ENCODE assay signal across 8 cellular contexts in the genomic region with DNA sequence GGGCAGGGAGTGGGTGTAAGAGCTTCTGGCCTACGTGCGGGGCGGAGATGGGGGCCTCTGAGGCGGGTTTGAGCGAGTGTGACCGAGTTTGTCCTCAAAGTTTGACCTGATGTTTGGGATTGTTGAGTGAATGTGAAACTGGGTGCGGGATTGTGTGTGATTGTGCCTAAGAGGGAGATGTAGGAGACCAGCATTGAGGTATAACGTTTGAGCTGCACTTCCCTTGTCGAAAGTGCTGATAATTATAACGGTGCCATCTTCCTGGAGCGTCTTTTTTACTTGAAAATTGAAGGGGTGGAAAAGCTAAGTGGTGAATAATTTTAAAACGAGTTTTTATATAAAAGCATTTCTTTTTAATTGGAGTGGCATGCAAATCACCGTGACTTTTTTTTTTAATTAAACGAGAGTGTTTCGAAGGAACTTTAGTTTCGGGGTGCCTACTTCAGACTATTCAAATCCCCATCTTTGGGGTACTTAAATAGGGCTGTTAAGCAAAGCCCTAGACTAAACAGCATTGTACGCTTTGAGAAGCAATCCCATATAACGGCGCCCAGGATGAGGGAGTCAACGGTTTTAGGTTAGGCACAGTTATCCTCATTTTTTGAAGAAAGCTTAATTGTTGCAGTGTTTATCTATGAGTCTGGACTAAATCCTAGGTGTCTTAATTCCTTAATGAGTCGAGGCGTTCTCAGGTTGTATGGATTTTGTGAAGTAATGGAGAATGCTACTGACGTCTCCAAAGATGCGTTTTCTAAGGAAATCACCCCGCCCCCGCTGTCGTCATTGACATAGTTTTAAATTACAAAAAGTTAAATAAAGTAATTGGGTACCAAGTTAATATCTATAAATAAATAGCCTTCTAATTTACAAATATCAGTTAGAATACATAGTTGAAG. TPM values are rescaled to one million over a fixed set of nuclear protein-coding genes. Genes with fewer than 3 reads are reported as not detected.
A peak's percentile ranks its signal among the peaks of the same experiment; 100 is the strongest.
DNase-seq lines count a peak whose midpoint lies in the region; ATAC-seq, FAIRE-seq and TF ChIP-seq lines count a peak whose summit lies in the region.

No MANE protein-coding gene starts in this region.

- POLR2A ChIA-PET in A673 (lab: Charles Lee; ENCODE audit: low non-redundant PET) (interaction anchor here (0.6 to 0.7 kb wide), 2 partner anchors 202 to 1604 kb away, joined by 3 to 5 read pairs; no protein-coding TSS in a partner anchor), K562 (lab: Yijun Ruan, JAX) (interaction anchor here (0.6 to 2.6 kb wide), 13 partner anchors 9 to 1002 kb away, joined by 3 to 13 read pairs (median 4); a partner anchor contains a TSS), HepG2 (lab: Yijun Ruan, JAX) (interaction anchor here (0.9 to 2.3 kb wide), 8 partner anchors 87 to 1564 kb away, joined by 4 to 33 read pairs (median 8); a partner anchor contains a TSS)

- no peaks in the 10 kb centered on the region for H3K9me1 ChIP-seq in K562 (ENCODE audit: control insufficient read depth, insufficient read depth, low read length)

- H2AFZ ChIP-seq in K562 (ENCODE audit: low read depth, low read length) (peak overlapping the region; percentile 99), HepG2 (ENCODE audit: low read length) (no peak overlapping the region)

- WGBS in K562 (ENCODE audit: insufficient coverage, low coverage, missing lambda C conversion rate), result under 1% methylated on average over 27 of the region's 27 CpGs
- 2% methylated on average over 27 of the region's 27 CpGs for WGBS in HepG2 (ENCODE audit: low lambda C conversion rate)

- FAIRE-seq in GM12891 (lab: Jason Lieb, UNC) (peak; percentile 20), K562 (lab: Jason Lieb, UNC) (no peak), HepG2 (lab: Jason Lieb, UNC) (no peak)

- no peak overlapping the region for H3K4me3 Mint-ChIP-seq in activated T-helper 2 cell treated with anti-CD3 and anti-CD28 coated beads, Interferon-gamma antibody, Interleukin-2, Interleukin-4, amounts not matched to agents 10 μg/mL and 5 μg/mL and 100 μg/mL, durations not matched to agents 14 hours and 24 hours and 36 hours (ENCODE audit: low read depth)

- TSS peak; percentile 91 for BruUV-seq in A673 (replicated peaks; lab: Mats Ljungman, UMichigan)
- TSS peak; percentile 88 for BruUV-seq in K562 (replicated peaks; lab: Mats Ljungman, UMichigan)
- TSS peak; percentile 96 for BruUV-seq in HepG2 (replicated peaks; lab: Mats Ljungman, UMichigan)

- peaks cover 14% of the 10 kb centered on the region for H3K36me3 ChIP-seq in A673 (ENCODE audit: insufficient read depth, low read length, poor library complexity, severe bottlenecking)
- H3K36me3 ChIP-seq in K562 (ENCODE audit: control insufficient read depth, insufficient read depth, low read length), result peaks cover 22% of the 10 kb centered on the region
- peaks cover 0 to 4% of the 10 kb centered on the region in 2 experiments; a peak in 1 of 5 replicates for H3K36me3 ChIP-seq in HepG2 (replicated peaks in 1 of 2; ENCODE audit: control insufficient read depth in 1 of 2, insufficient read depth in 2 of 2, low read length in 2 of 2)
- peaks cover 0 to 10% (median 8%) of the 10 kb centered on the region in 3 donors for H3K36me3 ChIP-seq in tibial artery

- intact Hi-C loops in A673 (cut with micrococcal nuclease; ENCODE audit: unreplicated experiment), result no loop called here
- intact Hi-C loops in K562 (cut with micrococcal nuclease), result no loop called here
- intact Hi-C loops in HepG2 (cut with micrococcal nuclease; ENCODE audit: unreplicated experiment), result no loop called here
- intact Hi-C loops in tibial artery (cut with DNase I; ENCODE audit: low total_unique reads), result loop anchor here (10.0 kb wide), 1 partner anchor 1379 kb away; a partner anchor contains a TSS
- intact Hi-C loops in activated T-helper 2 cell treated with anti-CD3 and anti-CD28 coated beads, Interferon-gamma antibody, Interleukin-2, Interleukin-4, amounts not matched to agents 10 μg/mL and 5 μg/mL and 100 μg/mL, durations not matched to agents 14 hours and 24 hours and 36 hours (cut with micrococcal nuclease), result loop anchor here (1.0 to 10.0 kb wide), 7 partner anchors 87 to 1249 kb away; a partner anchor contains a TSS

- in situ Hi-C loops in K562 (cut with MboI), result no loop called here
- in situ Hi-C loops in HepG2 (cut with HindIII; ENCODE audit: extremely low pct_ligation_motif_present, low pct_unique_long_range_greater_than_20kb), result no loop called here

- CTCF ChIA-PET in A673 (lab: Charles Lee) (interaction anchor here (0.6 kb wide), 1 partner anchor 1203 kb away, joined by 3 read pairs; no protein-coding TSS in a partner anchor), K562 (lab: Yijun Ruan, JAX; ENCODE audit: low intra/inter-chr PET ratio) (no interaction called here), HepG2 (lab: Yijun Ruan, JAX; ENCODE audit: low intra/inter-chr PET ratio, low total read pairs) (no interaction called here)

- TF ChIP-seq EP300 in K562 (IDR thresholded peaks at IDR 0.05; ENCODE audit: low read length) (no peak), HepG2 (IDR thresholded peaks at IDR 0.05; ENCODE audit: low read depth in 2 of 2, low read length in 2 of 2) (no peak), HepG2 (CRISPR knock-in tag; IDR thresholded peaks at IDR 0.05; ENCODE audit: borderline replicate concordance) (no peak)

- H3K27me3 Mint-ChIP-seq in activated T-helper 2 cell treated with anti-CD3 and anti-CD28 coated beads, Interferon-gamma antibody, Interleukin-2, Interleukin-4, amounts not matched to agents 10 μg/mL and 5 μg/mL and 100 μg/mL, durations not matched to agents 14 hours and 24 hours and 36 hours (ENCODE audit: low read depth), result no peaks in the 10 kb centered on the region

- H3K79me2 ChIP-seq in K562 (ENCODE audit: control insufficient read depth, insufficient read depth, low read length) (peaks cover 63% of the 10 kb centered on the region), HepG2 (ENCODE audit: insufficient read depth, low read length) (peaks cover 51% of the 10 kb centered on the region)

- H3K27ac Mint-ChIP-seq in activated T-helper 2 cell treated with anti-CD3 and anti-CD28 coated beads, Interferon-gamma antibody, Interleukin-2, Interleukin-4, amounts not matched to agents 10 μg/mL and 5 μg/mL and 100 μg/mL, durations not matched to agents 14 hours and 24 hours and 36 hours, result no peak overlapping the region

- H3K4me2 ChIP-seq in K562 (ENCODE audit: insufficient read depth, low read length), result peak overlapping the region; percentile 99
- peak overlapping the region; percentile 97 for H3K4me2 ChIP-seq in HepG2 (ENCODE audit: low read depth, low read length)

- H3K4me1 ChIP-seq in A673 (ENCODE audit: insufficient read depth, low read length, poor library complexity, severe bottlenecking), result no peaks in the 10 kb centered on the region
- peaks cover 4 to 17% of the 10 kb centered on the region in 2 experiments; a peak in 4 of 5 replicates for H3K4me1 ChIP-seq in K562 (replicated peaks in 1 of 2; ENCODE audit: control insufficient read depth in 2 of 2, insufficient read depth in 2 of 2, low read length in 2 of 2)
- H3K4me1 ChIP-seq in HepG2 (ENCODE audit: insufficient read depth, low read length), result peaks cover 44% of the 10 kb centered on the region
- peaks cover 4 to 26% (median 18%) of the 10 kb centered on the region in 4 donors for H3K4me1 ChIP-seq in tibial artery

- H3K9me3 ChIP-seq in A673 (ENCODE audit: low read depth, low read length, poor library complexity, severe bottlenecking) (no peaks in the 10 kb centered on the region), K562 (replicated peaks; ENCODE audit: control insufficient read depth, insufficient read depth, low read depth, low read length) (no peaks in the 10 kb centered on the region), HepG2 (ENCODE audit: low read length) (no peaks in the 10 kb centered on the region), tibial artery (no peaks in the 10 kb centered on the region)

- H3K9me3 Mint-ChIP-seq in activated T-helper 2 cell treated with anti-CD3 and anti-CD28 coated beads, Interferon-gamma antibody, Interleukin-2, Interleukin-4, amounts not matched to agents 10 μg/mL and 5 μg/mL and 100 μg/mL, durations not matched to agents 14 hours and 24 hours and 36 hours, result peaks cover 16% of the 10 kb centered on the region

- H3K9ac ChIP-seq in K562 (ENCODE audit: insufficient read depth in 1 of 2, low read depth in 2 of 2, low read length in 2 of 2), result peak overlapping the region; percentile 97 to 99
- peak overlapping the region; percentile 99 for H3K9ac ChIP-seq in HepG2 (ENCODE audit: insufficient read depth, low read depth, low read length)

- TF ChIP-seq RAD21 in K562 (CRISPR knock-in tag; conservative IDR thresholded peaks at IDR 0.05 in 1 of 2, IDR thresholded peaks at IDR 0.05 in 1 of 2) (no peak), HepG2 (CRISPR knock-in tag; IDR thresholded peaks at IDR 0.05) (no peak)

- peaks cover 3% of the 10 kb centered on the region for H3K4me1 Mint-ChIP-seq in activated T-helper 2 cell treated with anti-CD3 and anti-CD28 coated beads, Interferon-gamma antibody, Interleukin-2, Interleukin-4, amounts not matched to agents 10 μg/mL and 5 μg/mL and 100 μg/mL, durations not matched to agents 14 hours and 24 hours and 36 hours (ENCODE audit: low read depth)

- TF ChIP-seq CTCF in A673 (conservative IDR thresholded peaks at IDR 0.05; ENCODE audit: low read depth, low read length) (no peak), K562 (IDR thresholded peaks at IDR 0.05 in 2 of 3, conservative IDR thresholded peaks at IDR 0.05 in 1 of 3; ENCODE audit: insufficient read depth in 2 of 3, low read depth in 1 of 3, low read length in 3 of 3) (no peak), HepG2 (CRISPR knock-in tag; IDR thresholded peaks at IDR 0.05) (no peak), tibial artery (IDR thresholded peaks at IDR 0.05) (no peak)

- H3K4me3 ChIP-seq in A673 (ENCODE audit: low read depth, low read length, poor library complexity, severe bottlenecking) (peak overlapping the region; percentile 83), K562 (peak overlapping the region; percentile 80), HepG2 (replicated peaks in 1 of 3; ENCODE audit: insufficient read depth in 1 of 3, low read depth in 2 of 3, low read length in 3 of 3) (peak overlapping the region; percentile 78 to 97 (median 80)), tibial artery (peak overlapping the region; percentile 58 to 86)

- H4K20me1 ChIP-seq in K562 (replicated peaks; ENCODE audit: control insufficient read depth, insufficient read depth, low read length) (no peaks in the 10 kb centered on the region), HepG2 (ENCODE audit: insufficient read depth, low read length) (peaks cover 4% of the 10 kb centered on the region)

- DNase-seq in A673 (ENCODE audit: low spot score) (peak; percentile 45), GM12891 (ENCODE audit: insufficient read length, low spot score) (no peak), NCI-H2227 (lab: John Stamatoyannopoulos, UW; ENCODE audit: unreplicated experiment) (peak; percentile 81), K562 (ENCODE audit: extremely low read depth in 1 of 4, low spot score in 3 of 4) (peak in 2 of 4 experiments; percentile 30 to 57), HepG2 (ENCODE audit: low spot score) (no peak), tibial artery (no peak)
- DNase-seq in activated T-helper 2 cell treated with anti-CD3 and anti-CD28 coated beads, Interferon-gamma antibody, Interleukin-2, Interleukin-4, amounts not matched to agents 10 μg/mL and 5 μg/mL and 100 μg/mL, durations not matched to agents 14 hours and 24 hours and 36 hours (ENCODE audit: low spot score), result no peak

- no peak for TF ChIP-seq POLR2A in GM12891 (IDR thresholded peaks at IDR 0.05; ENCODE audit: low read depth, low read length)
- TF ChIP-seq POLR2A in K562 (conservative IDR thresholded peaks at IDR 0.05), result peak; percentile 67
- TF ChIP-seq POLR2A in HepG2 (IDR thresholded peaks at IDR 0.05; ENCODE audit: insufficient read depth in 1 of 2, low read depth in 2 of 2, low read length in 2 of 2), result peak in 1 of 2 experiments; percentile 86; a peak in 3 of 4 replicates

- H3K27ac ChIP-seq in A673 (ENCODE audit: low read depth, low read length, poor library complexity, severe bottlenecking) (peak overlapping the region; percentile 91), K562 (ENCODE audit: extremely low read depth, low read depth, low read length) (peak overlapping the region; percentile 97), HepG2 (ENCODE audit: extremely low read length, insufficient read depth, low read length) (peak overlapping the region; percentile 98), tibial artery (peak overlapping the region; percentile 84)

- peaks cover 39% of the 10 kb centered on the region for H3K36me3 Mint-ChIP-seq in activated T-helper 2 cell treated with anti-CD3 and anti-CD28 coated beads, Interferon-gamma antibody, Interleukin-2, Interleukin-4, amounts not matched to agents 10 μg/mL and 5 μg/mL and 100 μg/mL, durations not matched to agents 14 hours and 24 hours and 36 hours (ENCODE audit: low read depth)

- no peak for ATAC-seq in K562
- no peak for ATAC-seq in HepG2
- ATAC-seq in GM18520 (IDR thresholded peaks at IDR 0.05; ENCODE audit: unreplicated experiment), result no peak

- H3K27me3 ChIP-seq in A673 (replicated peaks; ENCODE audit: insufficient read depth, low read depth, low read length, poor library complexity) (no peaks in the 10 kb centered on the region), K562 (ENCODE audit: control insufficient read depth in 2 of 2, insufficient read depth in 2 of 2, low read length in 2 of 2) (no peaks in the 10 kb centered on the region), HepG2 (ENCODE audit: control insufficient read depth in 1 of 2, insufficient read depth in 2 of 2, low read length in 2 of 2) (peaks cover 0 to 3% of the 10 kb centered on the region in 2 experiments; a peak in 1 of 5 replicates), tibial artery (no peaks in the 10 kb centered on the region)

RNA-seq across cellular contexts. Expression of a gene that starts 0.6 kb away (rescaled TPM):
- total RNA-seq in A673 (2021) (124 and 130 TPM in 2 replicates), K562 (2014; rRNA removed) (102 TPM in 2 replicates), K562 (2014; rRNA removed; fragmentation: Illumina TruSeq; extraction: Trizol) (195 and 223 TPM in 2 replicates), K562 (2015; rRNA removed; fragmentation: Illumina TruSeq; extraction: Trizol) (182 and 187 TPM in 2 replicates), K562 (2021) (92.4 and 99.9 TPM in 2 replicates), HepG2 (2016; rRNA removed; fragmentation: Illumina TruSeq; extraction: Trizol) (52.7 and 93.3 TPM in 2 replicates)
- polyA plus RNA-seq in GM12891 (2012; ENCODE audit: low read depth, missing spikeins), result 30.6 TPM
- 59.1 and 134 TPM in 2 replicates for total RNA-seq in K562 (2011; cell fraction: chromatin; rRNA removed; ENCODE audit: low replicate concordance)
- 39.9 and 49.0 TPM in 2 replicates for total RNA-seq in K562 (2011; cell fraction: nucleolus; rRNA removed)
- total RNA-seq in K562 (2011; cell fraction: nucleoplasm; rRNA removed), result 83.6 and 109 TPM in 2 replicates
- polyA plus RNA-seq in K562 (2011; rRNA removed) (98.8 and 124 TPM in 2 replicates), K562 (2014; fragmentation: Illumina TruSeq; extraction: Trizol) (146 and 185 TPM in 2 replicates), K562 (2014; fragmentation: Nextera tagmentation; extraction: Ambion mirVana) (100 to 1,000 TPM in 1 of 2 experiments, 10 to 100 TPM in 1; 36.2 to 116 TPM), K562 (2014; rRNA removed) (102 and 107 TPM in 2 replicates), HepG2 (2011; rRNA removed) (26.8 and 28.4 TPM in 2 replicates)
- polyA plus RNA-seq in K562 (2011; cell fraction: cytosol; rRNA removed), result 14.8 and 36.3 TPM in 2 replicates
- polyA plus RNA-seq in K562 (2011; cell fraction: nucleus; rRNA removed), result 21.8 and 34.3 TPM in 2 replicates
- 66.6 and 84.1 TPM in 2 replicates for polyA plus RNA-seq in K562 (2012)
- 160 and 197 TPM in 2 replicates for polyA minus RNA-seq in K562 (2011; rRNA and poly(A)+ RNA removed)
- 52.6 and 57.3 TPM in 2 replicates for polyA minus RNA-seq in K562 (2011; cell fraction: cytosol; rRNA and poly(A)+ RNA removed)
- polyA minus RNA-seq in K562 (2011; cell fraction: nucleus; rRNA and poly(A)+ RNA removed), result 15.9 and 36.4 TPM in 2 replicates
- 7.1 and 7.2 TPM in 2 replicates for total RNA-seq in HepG2 (2016; cell fraction: cytosol; rRNA removed; fragmentation: Illumina TruSeq; extraction: Trizol; ENCODE audit: low read depth)
- total RNA-seq in HepG2 (2016; cell fraction: insoluble cytoplasmic fraction; rRNA removed; fragmentation: Illumina TruSeq; extraction: Trizol), result 53.6 and 86.2 TPM in 2 replicates
- 33.9 and 37.0 TPM in 2 replicates for total RNA-seq in HepG2 (2016; cell fraction: membrane; rRNA removed; fragmentation: Illumina TruSeq; extraction: Trizol)
- 30.3 and 37.2 TPM in 2 replicates for total RNA-seq in HepG2 (2016; cell fraction: nucleus; rRNA removed; fragmentation: Illumina TruSeq; extraction: Trizol)
- polyA plus RNA-seq in HepG2 (2011; cell fraction: cytosol; rRNA removed), result 12.6 and 22.7 TPM in 2 replicates
- 11.3 and 18.6 TPM in 2 replicates for polyA plus RNA-seq in HepG2 (2011; cell fraction: nucleus; rRNA removed)
- 47.9 and 48.1 TPM in 2 replicates for polyA plus RNA-seq in HepG2 (2012)
- 3.7 and 4.0 TPM in 2 replicates for polyA plus RNA-seq in HepG2 (2016; cell fraction: cytosol; fragmentation: Illumina TruSeq; extraction: Trizol; ENCODE audit: low read depth)
- polyA plus RNA-seq in HepG2 (2016; cell fraction: insoluble cytoplasmic fraction; fragmentation: Illumina TruSeq; extraction: Trizol; ENCODE audit: low read depth), result 71.0 and 81.5 TPM in 2 replicates
- polyA plus RNA-seq in HepG2 (2016; cell fraction: membrane; fragmentation: Illumina TruSeq; extraction: Trizol; ENCODE audit: low read depth), result 15.3 and 15.4 TPM in 2 replicates
- 56.6 and 59.5 TPM in 2 replicates for polyA plus RNA-seq in HepG2 (2016; cell fraction: nucleus; fragmentation: Illumina TruSeq; extraction: Trizol; ENCODE audit: insufficient read depth, low read depth)
- 8.8 and 18.0 TPM in 2 replicates for polyA minus RNA-seq in HepG2 (2011; rRNA and poly(A)+ RNA removed; ENCODE audit: low replicate concordance)
- 25.7 and 28.9 TPM in 2 replicates for polyA minus RNA-seq in HepG2 (2011; cell fraction: cytosol; rRNA and poly(A)+ RNA removed)
- polyA minus RNA-seq in HepG2 (2011; cell fraction: nucleus; rRNA and poly(A)+ RNA removed), result 31.7 and 48.7 TPM in 2 replicates
- total RNA-seq in activated T-helper 2 cell treated with anti-CD3 and anti-CD28 coated beads, Interferon-gamma antibody, Interleukin-2, Interleukin-4, amounts not matched to agents 10 μg/mL and 5 μg/mL and 100 μg/mL, durations not matched to agents 14 hours and 24 hours and 36 hours, result 82.3 and 86.4 TPM in 2 replicates

RNA-seq across cellular contexts. Expression of a gene that starts 1.1 kb away (rescaled TPM):
- total RNA-seq in A673 (2021), result 7.2 and 7.5 TPM in 2 replicates
- polyA plus RNA-seq in GM12891 (2012; ENCODE audit: low read depth, missing spikeins), result 1.0 TPM
- 7.4 and 10.8 TPM in 2 replicates for total RNA-seq in K562 (2011; cell fraction: chromatin; rRNA removed; ENCODE audit: low replicate concordance)
- total RNA-seq in K562 (2011; cell fraction: nucleolus; rRNA removed), result 5.0 and 5.5 TPM in 2 replicates
- total RNA-seq in K562 (2011; cell fraction: nucleoplasm; rRNA removed), result 4.0 and 5.6 TPM in 2 replicates
- total RNA-seq in K562 (2014; rRNA removed), result 1.3 TPM in 2 replicates
- total RNA-seq in K562 (2014; rRNA removed; fragmentation: Illumina TruSeq; extraction: Trizol), result 2.9 and 3.0 TPM in 2 replicates
- 2.5 and 3.0 TPM in 2 replicates for total RNA-seq in K562 (2015; rRNA removed; fragmentation: Illumina TruSeq; extraction: Trizol)
- total RNA-seq in K562 (2021), result 1.8 TPM in 2 replicates
- 2.6 and 3.2 TPM in 2 replicates for polyA plus RNA-seq in K562 (2011; rRNA removed)
- 0.82 and 1.1 TPM in 2 replicates for polyA plus RNA-seq in K562 (2011; cell fraction: cytosol; rRNA removed)
- 2.7 and 3.9 TPM in 2 replicates for polyA plus RNA-seq in K562 (2011; cell fraction: nucleus; rRNA removed)
- polyA plus RNA-seq in K562 (2012), result 1.2 and 1.3 TPM in 2 replicates
- polyA plus RNA-seq in K562 (2014; fragmentation: Illumina TruSeq; extraction: Trizol), result 1.8 and 2.3 TPM in 2 replicates
- 1 to 10 TPM; 2.6 to 2.7 TPM for polyA plus RNA-seq in K562 (2014; fragmentation: Nextera tagmentation; extraction: Ambion mirVana)
- 1.7 and 2.5 TPM in 2 replicates for polyA plus RNA-seq in K562 (2014; rRNA removed)
- polyA minus RNA-seq in K562 (2011; rRNA and poly(A)+ RNA removed), result 4.2 and 5.2 TPM in 2 replicates
- 1.1 and 2.1 TPM in 2 replicates for polyA minus RNA-seq in K562 (2011; cell fraction: cytosol; rRNA and poly(A)+ RNA removed)
- polyA minus RNA-seq in K562 (2011; cell fraction: nucleus; rRNA and poly(A)+ RNA removed), result 1.2 and 2.3 TPM in 2 replicates
- total RNA-seq in HepG2 (2016; rRNA removed; fragmentation: Illumina TruSeq; extraction: Trizol), result 5.2 and 6.0 TPM in 2 replicates
- 2.6 and 3.3 TPM in 2 replicates for total RNA-seq in HepG2 (2016; cell fraction: cytosol; rRNA removed; fragmentation: Illumina TruSeq; extraction: Trizol; ENCODE audit: low read depth)
- total RNA-seq in HepG2 (2016; cell fraction: insoluble cytoplasmic fraction; rRNA removed; fragmentation: Illumina TruSeq; extraction: Trizol), result 5.1 and 5.7 TPM in 2 replicates
- total RNA-seq in HepG2 (2016; cell fraction: membrane; rRNA removed; fragmentation: Illumina TruSeq; extraction: Trizol), result 3.8 and 4.2 TPM in 2 replicates
- 3.8 and 5.4 TPM in 2 replicates for total RNA-seq in HepG2 (2016; cell fraction: nucleus; rRNA removed; fragmentation: Illumina TruSeq; extraction: Trizol)
- polyA plus RNA-seq in HepG2 (2011; rRNA removed), result 1.8 and 2.1 TPM in 2 replicates
- polyA plus RNA-seq in HepG2 (2011; cell fraction: cytosol; rRNA removed), result 0.95 and 1.4 TPM in 2 replicates
- polyA plus RNA-seq in HepG2 (2011; cell fraction: nucleus; rRNA removed), result 2.5 and 3.3 TPM in 2 replicates
- 2.3 and 2.4 TPM in 2 replicates for polyA plus RNA-seq in HepG2 (2012)
- 0.63 and 0.91 TPM in 2 replicates for polyA plus RNA-seq in HepG2 (2016; cell fraction: cytosol; fragmentation: Illumina TruSeq; extraction: Trizol; ENCODE audit: low read depth)
- 3.6 and 3.8 TPM in 2 replicates for polyA plus RNA-seq in HepG2 (2016; cell fraction: insoluble cytoplasmic fraction; fragmentation: Illumina TruSeq; extraction: Trizol; ENCODE audit: low read depth)
- polyA plus RNA-seq in HepG2 (2016; cell fraction: membrane; fragmentation: Illumina TruSeq; extraction: Trizol; ENCODE audit: low read depth), result 1.5 and 1.6 TPM in 2 replicates
- 4.5 and 4.8 TPM in 2 replicates for polyA plus RNA-seq in HepG2 (2016; cell fraction: nucleus; fragmentation: Illumina TruSeq; extraction: Trizol; ENCODE audit: insufficient read depth, low read depth)
- polyA minus RNA-seq in HepG2 (2011; rRNA and poly(A)+ RNA removed; ENCODE audit: low replicate concordance), result 2.0 and 2.7 TPM in 2 replicates
- 1.2 and 2.2 TPM in 2 replicates for polyA minus RNA-seq in HepG2 (2011; cell fraction: cytosol; rRNA and poly(A)+ RNA removed)
- 5.4 and 7.6 TPM in 2 replicates for polyA minus RNA-seq in HepG2 (2011; cell fraction: nucleus; rRNA and poly(A)+ RNA removed)
- total RNA-seq in activated T-helper 2 cell treated with anti-CD3 and anti-CD28 coated beads, Interferon-gamma antibody, Interleukin-2, Interleukin-4, amounts not matched to agents 10 μg/mL and 5 μg/mL and 100 μg/mL, durations not matched to agents 14 hours and 24 hours and 36 hours, result 1.5 and 2.4 TPM in 2 replicates

Comparison
In these comparisons a context has a peak if more than half of its experiments do, and no peak if none do; other contexts are left out.
1. DNase-seq: peak in A673 (single experiment) and NCI-H2227 (single experiment); none in GM12891 (single experiment), HepG2 (single experiment), tibial artery (0 of 2) and activated T-helper 2 cell treated with anti-CD3 and anti-CD28 coated beads, Interferon-gamma antibody, Interleukin-2, Interleukin-4, amounts not matched to agents 10 μg/mL and 5 μg/mL and 100 μg/mL, durations not matched to agents 14 hours and 24 hours and 36 hours (single experiment).
2. intact Hi-C loops: an anchor here in tibial artery (10.0 kb wide) and activated T-helper 2 cell treated with anti-CD3 and anti-CD28 coated beads, Interferon-gamma antibody, Interleukin-2, Interleukin-4, amounts not matched to agents 10 μg/mL and 5 μg/mL and 100 μg/mL, durations not matched to agents 14 hours and 24 hours and 36 hours (1.0 to 10.0 kb wide); none called in A673, K562 and HepG2.
3. Peak in every context shown above with its lines, with median percentiles within 50 percentile points of each other: H3K27ac ChIP-seq and H3K4me3 ChIP-seq.